Comparison of ENCODE assay signal across 8 cellular contexts in the genomic region with DNA sequence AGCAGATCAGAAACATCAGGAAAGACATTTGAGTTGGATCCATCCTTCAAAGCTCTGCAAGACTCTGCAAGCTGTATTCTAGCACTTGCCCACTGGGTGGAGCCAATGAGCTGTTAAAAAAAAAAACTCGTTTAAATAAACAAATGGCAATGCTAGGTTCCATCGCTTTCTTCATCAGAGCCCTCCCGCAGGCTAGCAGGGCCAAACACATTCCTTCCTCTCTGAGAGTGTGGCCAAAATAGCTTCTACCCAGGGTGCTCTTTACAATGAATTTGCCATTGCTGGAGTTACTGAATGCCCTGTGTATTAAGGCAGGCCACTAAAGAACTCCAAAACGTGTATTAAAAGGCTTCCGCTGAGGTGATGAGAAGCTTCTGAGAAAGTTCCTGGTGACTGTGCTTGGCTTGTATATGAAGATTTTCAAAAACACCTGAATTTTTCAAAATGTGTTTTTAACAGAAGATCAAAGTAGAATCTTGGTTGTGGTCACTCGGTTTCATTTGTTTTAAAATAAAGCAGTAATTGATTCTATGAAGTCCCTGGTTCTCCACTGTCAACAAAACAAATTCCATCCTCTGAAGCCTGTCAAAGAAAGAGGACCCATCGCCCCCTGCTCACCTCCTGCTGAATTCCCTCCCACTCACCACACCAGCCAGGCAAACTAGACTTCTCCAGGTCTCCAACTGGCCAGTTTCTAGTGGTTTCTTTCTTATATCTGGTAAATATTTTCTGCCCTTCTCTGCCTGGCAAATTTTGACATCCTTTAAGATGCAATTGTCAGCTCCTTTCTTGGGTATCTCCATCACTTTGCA. TPM values are rescaled to one million over a fixed set of nuclear protein-coding genes. Genes with fewer than 3 reads are reported as not detected.
A peak's percentile ranks its signal among the peaks of the same experiment; 100 is the strongest.
DNase-seq lines count a peak whose midpoint lies in the region; ATAC-seq and TF ChIP-seq lines count a peak whose summit lies in the region.

No MANE protein-coding gene starts in this region.

- no peaks in the 10 kb centered on the region for H3K9me3 Mint-ChIP-seq in brain

- peak overlapping the region in 4 of 5 experiments; percentile 29 to 90 (median 63) for H3K27ac Mint-ChIP-seq in brain

- ATAC-seq in HG02642 (IDR thresholded peaks at IDR 0.05; ENCODE audit: poor library complexity, unreplicated experiment) = peak; percentile 84

- peak; percentile 19 to 39 for DNase-seq in activated CD4-positive, alpha-beta T cell treated with anti-CD3 and anti-CD28 coated beads for 24 hours (ENCODE audit: low read depth in 2 of 2)
- no peak for DNase-seq in activated CD4-positive, alpha-beta T cell treated with anti-CD3 and anti-CD28 coated beads for 1 hour
- DNase-seq in NCI-H128 (lab: John Stamatoyannopoulos, UW; ENCODE audit: unreplicated experiment) (peak; percentile 52), T-helper 2 cell (peak in 4 of 5 experiments; percentile 3 to 48 (median 10)), iPS DF 4.7 (ENCODE audit: extremely low read depth, low spot score) (peak; percentile 92), smooth muscle cell of the brain vasculature (ENCODE audit: low read depth, low spot score) (peak; percentile 73)

- peak; percentile 96 to 97 for TF ChIP-seq CTCF in brain (conservative IDR thresholded peaks at IDR 0.05)

- no peaks in the 10 kb centered on the region for H3K27me3 Mint-ChIP-seq in brain

- H3K4me3 Mint-ChIP-seq in brain = peak overlapping the region in 1 of 5 experiments; percentile 27

- H3K4me1 Mint-ChIP-seq in brain = peaks cover 61% of the 10 kb centered on the region

- H3K36me3 Mint-ChIP-seq in brain = no peaks in the 10 kb centered on the region

RNA-seq across cellular contexts. Expression of a gene that starts 36.5 kb away (rescaled TPM):
- not detected for polyA plus RNA-seq in brain (ENCODE audit: insufficient read depth, low read depth, low replicate concordance)
